In the genomic region with DNA sequence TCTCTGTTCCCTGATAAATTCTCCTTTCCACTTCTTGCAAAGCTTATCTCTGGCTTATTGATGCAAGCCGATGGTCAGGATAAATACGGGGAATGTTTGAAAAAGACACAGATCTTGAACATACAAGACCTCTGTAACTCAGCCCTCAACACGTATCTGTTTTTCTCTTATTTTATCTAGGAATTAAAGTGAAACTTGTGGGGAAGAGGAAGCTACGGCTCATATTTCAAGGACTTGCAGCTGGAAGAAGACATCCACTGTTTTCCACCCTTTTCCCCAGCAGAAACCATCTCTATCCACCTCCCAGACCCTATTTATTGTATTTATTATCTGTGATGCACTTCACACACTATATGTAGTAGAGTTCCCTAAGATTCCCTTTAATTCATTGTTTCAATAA, we compare ENCODE assay signal across 16 cellular contexts.
DNase-seq lines count a peak whose midpoint lies in the region; ATAC-seq and TF ChIP-seq lines count a peak whose summit lies in the region.
"Had no signal": no experiment of that assay in that cellular context is flagged by ENCODE, and none has a peak within 500 bp of the region (broad histone marks: within the 10 kb centered on the region; RNA-seq: fewer than 3 reads in every experiment).

No MANE protein-coding gene starts in this region.

- no peak overlapping the region for H3K9ac ChIP-seq in skeletal muscle satellite cell (ENCODE audit: low read depth, low read length)
- H3K9ac ChIP-seq: GM23248 had no signal

- DNase-seq in choroid plexus epithelial cell (ENCODE audit: low read depth) (peak; percentile 50), DMS79 treated with DMSO at 0.1 percent for 48 hours (lab: John Stamatoyannopoulos, UW) (no peak), head of caudate nucleus (no peak)
- DNase-seq: C1 segment of cervical spinal cord; Caco-2; CD8-positive, alpha-beta T cell; DMS153; EL; GDM1; GM23248; H7; HCEC 1CT had no signal

- peaks cover 26% of the 10 kb centered on the region for H3K4me1 Mint-ChIP-seq in nephron

- H3K4me3 ChIP-seq in choroid plexus epithelial cell (ENCODE audit: low read depth, low read length), result no peak overlapping the region
- H3K4me3 ChIP-seq in skeletal muscle satellite cell (ENCODE audit: low read length), result no peak overlapping the region
- H3K4me3 ChIP-seq: GM12878, GM23248 had no signal

- peak overlapping the region; percentile 4 for H3K4me2 ChIP-seq in skeletal muscle satellite cell (ENCODE audit: low read length)

- no peak for TF ChIP-seq CTCF in choroid plexus epithelial cell (conservative IDR thresholded peaks at IDR 0.05; ENCODE audit: low read depth, low read length)
- TF ChIP-seq CTCF in nephron (IDR thresholded peaks at IDR 0.05; ENCODE audit: unreplicated experiment in 3 of 3), result no peak

- peak overlapping the region in 2 of 3 experiments; percentile 44 to 67 for H3K27ac Mint-ChIP-seq in nephron
- H3K27ac Mint-ChIP-seq: CD8-positive, alpha-beta T cell had no signal

- peaks cover 2% of the 10 kb centered on the region for H3K9me3 Mint-ChIP-seq in nephron

- no peak overlapping the region for H3K4me3 Mint-ChIP-seq in nephron
- H3K4me3 Mint-ChIP-seq: CD8-positive, alpha-beta T cell had no signal

- H3K27me3 ChIP-seq in skeletal muscle satellite cell (ENCODE audit: control insufficient read depth, insufficient read depth, low read length), result no peaks in the 10 kb centered on the region

- peaks cover 9% of the 10 kb centered on the region for H3K4me1 ChIP-seq in skeletal muscle satellite cell (ENCODE audit: control insufficient read depth, insufficient read depth, low read length)

- no peaks in the 10 kb centered on the region for H3K36me3 ChIP-seq in skeletal muscle satellite cell (ENCODE audit: insufficient read depth, low read length)

- H3K36me3 Mint-ChIP-seq in nephron (ENCODE audit: low read depth), result no peaks in the 10 kb centered on the region
- H3K36me3 Mint-ChIP-seq: CD8-positive, alpha-beta T cell had no signal

- no peaks in the 10 kb centered on the region for H3K27me3 Mint-ChIP-seq in nephron (ENCODE audit: low read depth)

- H3K9me3 ChIP-seq in skeletal muscle satellite cell (replicated peaks; ENCODE audit: low read length), result no peaks in the 10 kb centered on the region
- H3K9me3 ChIP-seq: Caco-2 had no signal

- intact Hi-C loops in head of caudate nucleus (cut with DNase I), result no loop called here

- ATAC-seq in GM19351 (IDR thresholded peaks at IDR 0.05; ENCODE audit: unreplicated experiment), result no peak
- ATAC-seq: CD8-positive, alpha-beta T cell; GM12878 had no signal
